Comparison of ENCODE assay signal across 28 cellular contexts in the genomic region with DNA sequence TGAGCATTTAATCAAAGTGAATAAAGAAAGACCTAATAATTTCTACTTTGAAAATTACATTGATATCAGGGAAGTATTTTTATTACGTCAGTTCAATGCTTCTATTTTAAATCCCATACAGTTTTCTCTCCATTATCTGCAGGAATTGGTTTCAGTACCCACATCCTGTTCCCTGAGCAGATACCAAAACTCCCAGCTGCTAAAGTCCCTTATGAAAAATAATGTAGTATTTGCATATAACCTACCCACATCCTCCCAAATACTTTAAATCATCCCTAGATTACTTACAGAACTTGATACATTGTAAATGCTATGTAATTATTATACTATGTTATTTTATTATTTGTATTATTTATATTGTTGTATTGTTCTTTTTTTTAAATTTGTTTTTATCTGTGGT.
"Had no signal": no experiment of that assay in that cellular context is flagged by ENCODE, and none has a peak within 500 bp of the region (broad histone marks: within the 10 kb centered on the region; RNA-seq: fewer than 3 reads in every experiment).

No MANE protein-coding gene starts in this region.

- H3K9me3 ChIP-seq: esophagus muscularis mucosa, gastroesophageal sphincter, heart right ventricle, mucosa of descending colon, neutrophil, right lobe of liver, suprapubic skin, upper lobe of right lung, uterus had no signal

- H3K4me1 ChIP-seq: foreskin keratinocyte, gastroesophageal sphincter, heart right ventricle, left lung, parathyroid adenoma, right lobe of liver, suprapubic skin, transverse colon, upper lobe of right lung, uterus had no signal

- H3K79me2 ChIP-seq: parathyroid adenoma had no signal

- H3K27me3 ChIP-seq: esophagus muscularis mucosa, foreskin keratinocyte, gastroesophageal sphincter, heart right ventricle, left lung, neutrophil, right lobe of liver, suprapubic skin, transverse colon, upper lobe of right lung, uterus had no signal

- ATAC-seq: foreskin keratinocyte; gastroesophageal sphincter; heart right ventricle; left cardiac atrium; left lung; mucosa of descending colon; natural killer cell treated with Interleukin-12 subunit alpha and Interleukin-12 subunit beta and Interleukin-15 and Interleukin-18, amount 100 ng/mL, for 72 hours; right lobe of liver; stimulated activated naive CD8-positive, alpha-beta T cell treated with anti-CD3 and anti-CD28 coated beads, Interleukin-15, amount 100 ng/mL, for 72 hours; upper lobe of right lung had no signal

- DNase-seq: dermis blood vessel endothelial cell; effector memory CD4-positive, alpha-beta T cell; foreskin keratinocyte; heart right ventricle; hippocampal formation; left cardiac atrium; left lung; mesenchymal stem cell; mucosa of descending colon; naive B cell; right lobe of liver; small intestine; stimulated activated CD4-positive, alpha-beta T cell treated with anti-CD3 and anti-CD28 coated beads, Interleukin-15, amount 100 ng/mL, for 24 hours; stimulated activated CD4-positive, alpha-beta T cell treated with anti-CD3 and anti-CD28 coated beads, Interleukin-4, amount 100 ng/mL, for 1 hour; stimulated activated CD8-positive, alpha-beta memory T cell treated with anti-CD3 and anti-CD28 coated beads, Interleukin-4, amount 100 ng/mL, for 48 hours; stimulated activated naive CD4-positive, alpha-beta T cell; stimulated activated naive CD8-positive, alpha-beta T cell treated with anti-CD3 and anti-CD28 coated beads, Interleukin-15, amount 100 ng/mL, for 72 hours; transverse colon; upper lobe of right lung; uterus had no signal

- H2AFZ ChIP-seq: parathyroid adenoma had no signal

- H3K4me3 ChIP-seq: esophagus muscularis mucosa, gastroesophageal sphincter, heart right ventricle, left lung, mucosa of descending colon, right lobe of liver, suprapubic skin, transverse colon, upper lobe of right lung, uterus had no signal

- FAIRE-seq: endothelial cell of umbilical vein, islet of Langerhans, small intestine had no signal

- H3K9ac ChIP-seq: parathyroid adenoma had no signal

- H3K36me3 ChIP-seq: esophagus muscularis mucosa, gastroesophageal sphincter, heart right ventricle, left lung, neutrophil, right lobe of liver, suprapubic skin, transverse colon, upper lobe of right lung, uterus had no signal
